Comparison of ENCODE assay signal across 20 cellular contexts in genomic region chr1:9169601-9170137, GRCh38. TPM values are rescaled to one million over a fixed set of nuclear protein-coding genes. Genes with fewer than 3 reads are reported as not detected.
DNase-seq lines count a peak whose midpoint lies in the region; TF ChIP-seq lines count a peak whose summit lies in the region.
"Had no signal": no experiment of that assay in that cellular context is flagged by ENCODE, and none has a peak within 500 bp of the region (broad histone marks: within the 10 kb centered on the region; RNA-seq: fewer than 3 reads in every experiment).

No MANE protein-coding gene starts in this region.

- H3K36me3 Mint-ChIP-seq in HFFc6 (ENCODE audit: low read depth) (peaks cover 31% of the 10 kb centered on the region), neural progenitor cell (no peaks in the 10 kb centered on the region)
- H3K36me3 Mint-ChIP-seq in dendritic cell treated with granulocyte-macrophage colony-stimulating factor and Interleukin-4, amounts not matched to agents 40 ng/mL and 50 ng/mL, for 4 days (ENCODE audit: low read depth), result peaks cover 29% of the 10 kb centered on the region
- H3K36me3 Mint-ChIP-seq: IgD-negative memory B cell had no signal

- TF ChIP-seq CTCF in HFFc6 (IDR thresholded peaks at IDR 0.05) (no peak), neural progenitor cell (IDR thresholded peaks at IDR 0.05) (no peak)

- H3K9me3 Mint-ChIP-seq in HFFc6 (no peaks in the 10 kb centered on the region), neural progenitor cell (no peaks in the 10 kb centered on the region)
- H3K9me3 Mint-ChIP-seq in dendritic cell treated with granulocyte-macrophage colony-stimulating factor and Interleukin-4, amounts not matched to agents 40 ng/mL and 50 ng/mL, for 4 days, result no peaks in the 10 kb centered on the region
- H3K9me3 Mint-ChIP-seq: IgD-negative memory B cell had no signal

- H3F3A ChIP-seq in neural progenitor cell (ENCODE audit: low read depth), result peaks cover 5% of the 10 kb centered on the region

- peaks cover 6% of the 10 kb centered on the region for H4K20me1 ChIP-seq in neural progenitor cell (ENCODE audit: low read depth)

- no peak overlapping the region for H3K4me3 ChIP-seq in neural progenitor cell
- H3K4me3 ChIP-seq: A549, SK-N-MC had no signal

- H3K27ac Mint-ChIP-seq in HFFc6 (peak overlapping the region; percentile 19), neural progenitor cell (peak overlapping the region; percentile 33)
- H3K27ac Mint-ChIP-seq in dendritic cell treated with granulocyte-macrophage colony-stimulating factor and Interleukin-4, amounts not matched to agents 40 ng/mL and 50 ng/mL, for 4 days, result peak overlapping the region; percentile 18
- H3K27ac Mint-ChIP-seq: IgD-negative memory B cell had no signal

- H3K4me3 Mint-ChIP-seq in HFFc6 (no peak overlapping the region), neural progenitor cell (no peak overlapping the region)
- H3K4me3 Mint-ChIP-seq in dendritic cell treated with granulocyte-macrophage colony-stimulating factor and Interleukin-4, amounts not matched to agents 40 ng/mL and 50 ng/mL, for 4 days, result no peak overlapping the region

- H3K27me3 ChIP-seq in neural progenitor cell, result no peaks in the 10 kb centered on the region
- H3K27me3 ChIP-seq: BE2C had no signal

- no peak overlapping the region for H3K4me2 ChIP-seq in neural progenitor cell
- H3K4me2 ChIP-seq: A549 had no signal

- no peaks in the 10 kb centered on the region for H3K9me3 ChIP-seq in neural progenitor cell (ENCODE audit: low read depth)
- H3K9me3 ChIP-seq: A549, BE2C had no signal

- peaks cover 3% of the 10 kb centered on the region for H3K4me1 ChIP-seq in neural progenitor cell
- H3K4me1 ChIP-seq: BE2C had no signal

- H2AFZ ChIP-seq in neural progenitor cell (replicated peaks), result no peak overlapping the region

- peaks cover 3% of the 10 kb centered on the region; the same call in 1 of the 2 replicates for H3K27me3 Mint-ChIP-seq in HFFc6 (ENCODE audit: insufficient read depth)
- H3K27me3 Mint-ChIP-seq in dendritic cell treated with granulocyte-macrophage colony-stimulating factor and Interleukin-4, amounts not matched to agents 40 ng/mL and 50 ng/mL, for 4 days, result peaks cover 15% of the 10 kb centered on the region
- peaks cover 16% of the 10 kb centered on the region for H3K27me3 Mint-ChIP-seq in neural progenitor cell (ENCODE audit: insufficient read depth, low read depth)

- H3K79me2 ChIP-seq in neural progenitor cell (ENCODE audit: low read depth), result peaks cover 92% of the 10 kb centered on the region

- DNase-seq in EL, result peak; percentile 29
- DNase-seq in HFFc6, result no peak
- DNase-seq in neural progenitor cell (ENCODE audit: low spot score), result no peak
- DNase-seq in retina, result no peak
- DNase-seq in SW 1271 (lab: John Stamatoyannopoulos, UW), result no peak
- DNase-seq in NOMO-1 treated with dmso at 0.1 percent for 144 hours (lab: John Stamatoyannopoulos, UW; ENCODE audit: unreplicated experiment), result no peak
- no peak for DNase-seq in GF-D8 (lab: John Stamatoyannopoulos, UW)
- DNase-seq: BE2C, DMS79, Karpas-422, NCI-H1694, NCI-H2081, NCI-H2171, NCI-H524 treated with DMSO at 0.1 percent for 48 hours, NCI-H82, SHP77 had no signal

- intact Hi-C loops in dendritic cell treated with granulocyte-macrophage colony-stimulating factor and Interleukin-4, amounts not matched to agents 40 ng/mL and 50 ng/mL, for 4 days (cut with micrococcal nuclease), result no loop called here

- H3K9ac ChIP-seq in neural progenitor cell, result no peak overlapping the region

- H3K27ac ChIP-seq in neural progenitor cell, result no peak overlapping the region
- H3K27ac ChIP-seq: SK-N-MC had no signal

- no peaks in the 10 kb centered on the region for H3K36me3 ChIP-seq in neural progenitor cell
- H3K36me3 ChIP-seq: BE2C had no signal

- H3K4me1 Mint-ChIP-seq in HFFc6 (ENCODE audit: low read depth), result peaks cover 51% of the 10 kb centered on the region
- peaks cover 45% of the 10 kb centered on the region for H3K4me1 Mint-ChIP-seq in dendritic cell treated with granulocyte-macrophage colony-stimulating factor and Interleukin-4, amounts not matched to agents 40 ng/mL and 50 ng/mL, for 4 days (ENCODE audit: low read depth)
- H3K4me1 Mint-ChIP-seq in neural progenitor cell, result peaks cover 14% of the 10 kb centered on the region

RNA-seq across cellular contexts. Expression of gene GPR157, which starts 40.8 kb away (rescaled TPM):
- total RNA-seq in HFFc6 (2021; fragmentation: NEBNext Ultra II Directional; extraction: Animal tissue kit (Norgen Biotek cat#: 25700)), result 10 to 100 TPM in 2 of 6 experiments, 1 to 10 TPM in 4; 8.2 to 11.1 (median 9.7) TPM
- total RNA-seq in neural progenitor cell (ENCODE audit: low replicate concordance), result 1.6 and 2.1 TPM in 2 replicates
